Comparison of ENCODE assay signal across 9 cellular contexts in the genomic region with DNA sequence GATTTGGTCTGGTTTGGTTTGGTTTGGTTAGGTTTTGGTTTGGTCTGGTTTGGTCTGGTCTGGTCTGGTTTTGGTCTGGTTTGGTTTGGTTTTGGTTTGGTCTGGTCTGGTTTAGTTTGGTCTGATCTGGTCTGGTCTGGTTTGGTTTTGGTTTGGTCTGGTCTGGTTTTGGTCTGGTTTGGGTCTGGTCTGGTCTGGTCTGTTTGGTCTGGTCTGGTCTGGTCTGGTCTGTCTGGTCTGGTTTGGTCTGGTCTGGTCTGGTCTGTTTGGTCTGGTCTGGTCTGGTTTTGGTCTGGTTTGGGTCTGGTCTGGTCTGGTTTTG. TPM values are rescaled to one million over a fixed set of nuclear protein-coding genes. Genes with fewer than 3 reads are reported as not detected.
A peak's percentile ranks its signal among the peaks of the same experiment; 100 is the strongest.
DNase-seq lines count a peak whose midpoint lies in the region; ATAC-seq and TF ChIP-seq lines count a peak whose summit lies in the region.
"Not testable (repeated sequence)": the region's sequence is repeated elsewhere in the genome, so short reads cannot be mapped to it uniquely, and the experiment has no call there.
"Had no signal": no experiment of that assay in that cellular context is flagged by ENCODE, and none has a peak within 500 bp of the region (broad histone marks: within the 10 kb centered on the region; RNA-seq: fewer than 3 reads in every experiment).

No MANE protein-coding gene starts in this region.

- peaks cover 9 to 20% (median 12%) of the 10 kb centered on the region in 4 donors for H3K4me1 Mint-ChIP-seq in CD4-positive, alpha-beta memory T cell
- peaks cover 13 to 20% (median 17%) of the 10 kb centered on the region in 3 donors for H3K4me1 Mint-ChIP-seq in T-cell
- peaks cover 20% of the 10 kb centered on the region for H3K4me1 Mint-ChIP-seq in activated CD8-positive, alpha-beta memory T cell treated with anti-CD3 and anti-CD28 coated beads, Interleukin-2, amount 10 ng/mL, durations not matched to agents 7 days and 5 days
- H3K4me1 Mint-ChIP-seq in activated naive CD8-positive, alpha-beta T cell treated with anti-CD3 and anti-CD28 coated beads, Interleukin-2, amount 50 U/mL, for 24 hours; endodermal cell: not testable (repeated sequence)
- peaks cover 21 to 30% of the 10 kb centered on the region in 2 donors for H3K4me1 Mint-ChIP-seq in natural killer cell treated with Interleukin-12 subunit alpha and Interleukin-12 subunit beta and Interleukin-15 and Interleukin-18, amount 100 ng/mL, for 72 hours (ENCODE audit: low read depth in 2 of 2)

- H3K27ac Mint-ChIP-seq in CD4-positive, alpha-beta memory T cell: peak overlapping the region; percentile 69 to 92 (median 81)
- peak overlapping the region; percentile 81 to 87 for H3K27ac Mint-ChIP-seq in T-cell
- peak overlapping the region; percentile 70 for H3K27ac Mint-ChIP-seq in activated CD8-positive, alpha-beta memory T cell treated with anti-CD3 and anti-CD28 coated beads, Interleukin-2, amount 10 ng/mL, durations not matched to agents 7 days and 5 days
- peak overlapping the region; percentile 57 for H3K27ac Mint-ChIP-seq in activated naive CD8-positive, alpha-beta T cell treated with anti-CD3 and anti-CD28 coated beads, Interleukin-2, amount 50 U/mL, for 24 hours
- peak overlapping the region; percentile 78 for H3K27ac Mint-ChIP-seq in endodermal cell
- H3K27ac Mint-ChIP-seq in natural killer cell treated with Interleukin-12 subunit alpha and Interleukin-12 subunit beta and Interleukin-15 and Interleukin-18, amount 100 ng/mL, for 72 hours: peak overlapping the region; percentile 30 to 70

- not testable (repeated sequence) for TF ChIP-seq CTCF in HEK293 (tag by site-specific recombination; IDR thresholded peaks at IDR 0.05); endodermal cell (conservative IDR thresholded peaks at IDR 0.05); testis (IDR thresholded peaks at IDR 0.05)

- not testable (repeated sequence) for H3K9me3 Mint-ChIP-seq in CD4-positive, alpha-beta memory T cell; T-cell; activated naive CD8-positive, alpha-beta T cell treated with anti-CD3 and anti-CD28 coated beads, Interleukin-2, amount 50 U/mL, for 24 hours; endodermal cell; natural killer cell treated with Interleukin-12 subunit alpha and Interleukin-12 subunit beta and Interleukin-15 and Interleukin-18, amount 100 ng/mL, for 72 hours
- peaks cover 10% of the 10 kb centered on the region for H3K9me3 Mint-ChIP-seq in activated CD8-positive, alpha-beta memory T cell treated with anti-CD3 and anti-CD28 coated beads, Interleukin-2, amount 10 ng/mL, durations not matched to agents 7 days and 5 days (ENCODE audit: low read depth)

- not testable (repeated sequence) for H3K4me3 ChIP-seq in CD4-positive, alpha-beta memory T cell (ENCODE audit: low read length in 2 of 2); HEK293 (ENCODE audit: low read depth, low read length); endodermal cell (ENCODE audit: low read length); testis

- not testable (repeated sequence) for H3K27ac ChIP-seq in CD4-positive, alpha-beta memory T cell (ENCODE audit: low read depth, low read length); HEK293 (ENCODE audit: extremely low read depth, low read depth, low read length); endodermal cell (ENCODE audit: low read depth, low read length)
- peak overlapping the region; percentile 23 to 74 for H3K27ac ChIP-seq in testis

- not testable (repeated sequence) for DNase-seq in CD4-positive, alpha-beta memory T cell; T-cell; activated CD8-positive, alpha-beta memory T cell treated with anti-CD3 and anti-CD28 coated beads, Interleukin-2, amount 10 ng/mL, durations not matched to agents 7 days and 5 days; activated naive CD8-positive, alpha-beta T cell treated with anti-CD3 and anti-CD28 coated beads, Interleukin-2, amount 50 U/mL, for 24 hours; endodermal cell; natural killer cell treated with Interleukin-12 subunit alpha and Interleukin-12 subunit beta and Interleukin-15 and Interleukin-18, amount 100 ng/mL, for 72 hours (ENCODE audit: low spot score); testis

- CTCF ChIA-PET in CD4-positive, alpha-beta memory T cell (lab: Charles Lee; ENCODE audit: partially characterized antibody); HEK293 (lab: Yijun Ruan, JAX); T-cell (lab: Charles Lee); activated CD8-positive, alpha-beta memory T cell treated with anti-CD3 and anti-CD28 coated beads, Interleukin-2, amount 10 ng/mL, durations not matched to agents 7 days and 5 days (lab: Charles Lee): not testable (repeated sequence)

- not testable (repeated sequence) for H3K9me3 ChIP-seq in CD4-positive, alpha-beta memory T cell (ENCODE audit: control insufficient read depth in 1 of 2, low read length in 2 of 2); HEK293 (ENCODE audit: control insufficient read depth, insufficient read depth, low read depth, low read length); endodermal cell (ENCODE audit: control insufficient read depth, low read length); testis

- H3K27me3 Mint-ChIP-seq in CD4-positive, alpha-beta memory T cell; T-cell; activated CD8-positive, alpha-beta memory T cell treated with anti-CD3 and anti-CD28 coated beads, Interleukin-2, amount 10 ng/mL, durations not matched to agents 7 days and 5 days; activated naive CD8-positive, alpha-beta T cell treated with anti-CD3 and anti-CD28 coated beads, Interleukin-2, amount 50 U/mL, for 24 hours; endodermal cell (ENCODE audit: insufficient read depth); natural killer cell treated with Interleukin-12 subunit alpha and Interleukin-12 subunit beta and Interleukin-15 and Interleukin-18, amount 100 ng/mL, for 72 hours: not testable (repeated sequence)

- not testable (repeated sequence) for H3K4me3 Mint-ChIP-seq in CD4-positive, alpha-beta memory T cell; activated CD8-positive, alpha-beta memory T cell treated with anti-CD3 and anti-CD28 coated beads, Interleukin-2, amount 10 ng/mL, durations not matched to agents 7 days and 5 days; activated naive CD8-positive, alpha-beta T cell treated with anti-CD3 and anti-CD28 coated beads, Interleukin-2, amount 50 U/mL, for 24 hours; endodermal cell
- H3K4me3 Mint-ChIP-seq in T-cell: peak overlapping the region in 1 of 3 donors; percentile 1
- peak overlapping the region; percentile 14 for H3K4me3 Mint-ChIP-seq in natural killer cell treated with Interleukin-12 subunit alpha and Interleukin-12 subunit beta and Interleukin-15 and Interleukin-18, amount 100 ng/mL, for 72 hours

- H3K36me3 ChIP-seq in CD4-positive, alpha-beta memory T cell (ENCODE audit: insufficient read depth, low read length): peaks cover 34% of the 10 kb centered on the region
- H3K36me3 ChIP-seq in HEK293 (ENCODE audit: control insufficient read depth in 2 of 2, insufficient read depth in 1 of 2, low read length in 2 of 2) (peaks cover 5 to 79% of the 10 kb centered on the region in 2 experiments; a peak in 2 of 3 replicates), endodermal cell (ENCODE audit: control insufficient read depth, insufficient read depth, low read length) (peaks cover 38% of the 10 kb centered on the region)
- H3K36me3 ChIP-seq in testis (ENCODE audit: low read depth, missing control alignments): not testable (repeated sequence)

- TF ChIP-seq POLR2A in testis (IDR thresholded peaks at IDR 0.05): not testable (repeated sequence)

- not testable (repeated sequence) for ATAC-seq in T-cell (replicated peaks in 1 of 4); activated CD8-positive, alpha-beta memory T cell treated with anti-CD3 and anti-CD28 coated beads, Interleukin-2, amount 10 ng/mL, durations not matched to agents 7 days and 5 days; activated naive CD8-positive, alpha-beta T cell treated with anti-CD3 and anti-CD28 coated beads, Interleukin-2, amount 50 U/mL, for 24 hours; natural killer cell treated with Interleukin-12 subunit alpha and Interleukin-12 subunit beta and Interleukin-15 and Interleukin-18, amount 100 ng/mL, for 72 hours

- peaks cover 55 to 59% of the 10 kb centered on the region in 2 donors for H3K36me3 Mint-ChIP-seq in CD4-positive, alpha-beta memory T cell
- H3K36me3 Mint-ChIP-seq in T-cell (peaks cover 45% of the 10 kb centered on the region), endodermal cell (ENCODE audit: low read depth) (peaks cover 60% of the 10 kb centered on the region)
- peaks cover 70% of the 10 kb centered on the region for H3K36me3 Mint-ChIP-seq in activated CD8-positive, alpha-beta memory T cell treated with anti-CD3 and anti-CD28 coated beads, Interleukin-2, amount 10 ng/mL, durations not matched to agents 7 days and 5 days
- peaks cover 24% of the 10 kb centered on the region for H3K36me3 Mint-ChIP-seq in activated naive CD8-positive, alpha-beta T cell treated with anti-CD3 and anti-CD28 coated beads, Interleukin-2, amount 50 U/mL, for 24 hours (ENCODE audit: low read depth)
- H3K36me3 Mint-ChIP-seq in natural killer cell treated with Interleukin-12 subunit alpha and Interleukin-12 subunit beta and Interleukin-15 and Interleukin-18, amount 100 ng/mL, for 72 hours: peaks cover 12% of the 10 kb centered on the region

- not testable (repeated sequence) for H3K27me3 ChIP-seq in CD4-positive, alpha-beta memory T cell (ENCODE audit: insufficient read depth, low read length); endodermal cell (ENCODE audit: control insufficient read depth, insufficient read depth, low read length, poor library complexity, severe bottlenecking); testis

- H3K9ac ChIP-seq in endodermal cell (ENCODE audit: extremely low read depth, low read length, poor library complexity, severe bottlenecking): peak overlapping the region; percentile 16

- POLR2A ChIA-PET in CD4-positive, alpha-beta memory T cell (lab: Charles Lee; ENCODE audit: partially characterized antibody); HEK293 (lab: Yijun Ruan, JAX); T-cell (lab: Charles Lee): not testable (repeated sequence)

- intact Hi-C loops in CD4-positive, alpha-beta memory T cell (cut with micrococcal nuclease); testis (cut with DNase I; ENCODE audit: low total_unique reads): not testable (repeated sequence)

- not testable (repeated sequence) for H3K4me1 ChIP-seq in CD4-positive, alpha-beta memory T cell (ENCODE audit: insufficient read depth, low read length); HEK293 (ENCODE audit: control insufficient read depth, insufficient read depth, low read length); endodermal cell (ENCODE audit: control insufficient read depth, insufficient read depth, low read length); testis

RNA-seq across cellular contexts. Expression of a gene that starts 13.9 kb away (rescaled TPM):
- total RNA-seq in CD4-positive, alpha-beta memory T cell: not detected
- polyA plus RNA-seq in CD4-positive, alpha-beta memory T cell: not detected
- under 1 TPM in 3 of 5 donors, not detected in 2; 0.15 to 0.44 (median 0.30) TPM for total RNA-seq in T-cell
- total RNA-seq in activated CD8-positive, alpha-beta memory T cell treated with anti-CD3 and anti-CD28 coated beads, Interleukin-2, amount 10 ng/mL, durations not matched to agents 7 days and 5 days: under 1 TPM; 0.12 to 0.59 TPM
- total RNA-seq in endodermal cell: not detected
- polyA plus RNA-seq in endodermal cell (2013, experiment 1 of 2): not detected
- not detected for polyA plus RNA-seq in endodermal cell (2013, experiment 2 of 2)
- total RNA-seq in natural killer cell treated with Interleukin-12 subunit alpha and Interleukin-12 subunit beta and Interleukin-15 and Interleukin-18, amount 100 ng/mL, for 72 hours: 1 to 10 TPM; 1.5 to 2.0 TPM
- total RNA-seq in testis: 1 to 10 TPM; 4.6 to 6.9 TPM
- 4.4 TPM for polyA plus RNA-seq in testis (ENCODE audit: insufficient read depth, low read depth, low replicate concordance)
- total RNA-seq: epithelial cell of proximal tubule had no signal

RNA-seq across cellular contexts. Expression of a gene that starts 45.7 kb away (rescaled TPM):
- total RNA-seq in CD4-positive, alpha-beta memory T cell: 10 to 100 TPM; 86.4 to 88.4 TPM
- 1 to 10 TPM; 1.4 to 5.5 TPM for polyA plus RNA-seq in CD4-positive, alpha-beta memory T cell
- total RNA-seq in T-cell: 10 to 100 TPM; 76.4 to 94.5 (median 84.1) TPM
- 10 to 100 TPM; 29.1 to 30.5 TPM for total RNA-seq in activated CD8-positive, alpha-beta memory T cell treated with anti-CD3 and anti-CD28 coated beads, Interleukin-2, amount 10 ng/mL, durations not matched to agents 7 days and 5 days
- total RNA-seq in endodermal cell: 10 to 100 TPM; 68.0 to 78.4 TPM
- 52.3 TPM for polyA plus RNA-seq in endodermal cell (2013, experiment 1 of 2)
- 49.2 TPM for polyA plus RNA-seq in endodermal cell (2013, experiment 2 of 2)
- total RNA-seq in natural killer cell treated with Interleukin-12 subunit alpha and Interleukin-12 subunit beta and Interleukin-15 and Interleukin-18, amount 100 ng/mL, for 72 hours: 10 to 100 TPM; 33.0 to 53.2 TPM
- total RNA-seq in testis: 100 to 1,000 TPM; 231 to 283 TPM
- 70.6 TPM for polyA plus RNA-seq in testis (ENCODE audit: insufficient read depth, low read depth, low replicate concordance)
